In the genomic region with DNA sequence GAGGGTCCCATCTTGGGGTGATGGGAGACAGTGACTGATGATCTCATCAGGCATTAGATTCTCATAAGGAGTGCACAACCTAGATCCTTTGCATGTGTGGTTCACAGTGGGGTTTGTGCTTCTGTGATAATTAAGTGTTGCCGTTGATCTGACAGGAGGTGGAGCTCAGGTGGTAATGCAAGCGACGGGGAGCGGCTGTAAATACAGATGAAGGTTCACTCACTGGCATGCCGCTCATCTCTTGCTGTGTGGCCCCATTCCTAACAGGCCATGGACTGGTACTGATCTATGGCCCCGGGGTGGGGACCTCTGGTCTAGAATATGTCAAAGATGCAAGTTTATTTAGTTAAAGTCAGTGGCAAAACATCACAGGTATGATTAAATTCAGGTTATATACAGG, we compare ENCODE assay signal across 19 cellular contexts.
"Had no signal": no experiment of that assay in that cellular context is flagged by ENCODE, and none has a peak within 500 bp of the region (broad histone marks: within the 10 kb centered on the region; RNA-seq: fewer than 3 reads in every experiment).

No MANE protein-coding gene starts in this region.

- ATAC-seq: activated CD8-positive, alpha-beta T cell treated with anti-CD3 and anti-CD28 coated beads, Interleukin-2, amount 10 ng/mL, durations not matched to agents 7 days and 5 days; naive thymus-derived CD4-positive, alpha-beta T cell; stimulated activated effector memory CD8-positive, alpha-beta T cell treated with anti-CD3 and anti-CD28 coated beads, Interleukin-12 subunit alpha, Interleukin-12 subunit beta, amount 100 ng/mL, for 72 hours had no signal

- H3K4me3 Mint-ChIP-seq: activated B cell treated with CpG ODN at 0.5 μM for 24 hours; activated CD4-positive, alpha-beta T cell treated with anti-CD3 and anti-CD28 coated beads, Interleukin-2, amount 10 ng/mL, durations not matched to agents 24 days and 14 days; activated CD8-positive, alpha-beta T cell treated with anti-CD3 and anti-CD28 coated beads, Interleukin-2, amount 10 ng/mL, durations not matched to agents 7 days and 5 days; activated naive CD4-positive, alpha-beta T cell treated with anti-CD3 and anti-CD28 coated beads, Interleukin-2, amount 50 U/mL, for 24 hours; stimulated activated effector memory CD8-positive, alpha-beta T cell treated with anti-CD3 and anti-CD28 coated beads, Interleukin-12 subunit alpha, Interleukin-12 subunit beta, amount 100 ng/mL, for 72 hours had no signal

- H3K27me3 Mint-ChIP-seq: activated B cell treated with CpG ODN at 0.5 μM for 24 hours; activated CD4-positive, alpha-beta T cell treated with anti-CD3 and anti-CD28 coated beads, Interleukin-2, amount 10 ng/mL, durations not matched to agents 24 days and 14 days; activated naive CD4-positive, alpha-beta T cell treated with anti-CD3 and anti-CD28 coated beads, Interleukin-2, amount 50 U/mL, for 24 hours; naive thymus-derived CD4-positive, alpha-beta T cell had no signal

- H3K4me3 ChIP-seq: coronary artery, esophagus squamous epithelium, ovary, thoracic aorta had no signal

- H3K27ac Mint-ChIP-seq: activated B cell treated with CpG ODN at 0.5 μM for 24 hours; activated CD4-positive, alpha-beta T cell treated with anti-CD3 and anti-CD28 coated beads, Interleukin-2, amount 10 ng/mL, durations not matched to agents 24 days and 14 days; activated CD8-positive, alpha-beta T cell treated with anti-CD3 and anti-CD28 coated beads, Interleukin-2, amount 10 ng/mL, durations not matched to agents 7 days and 5 days; activated naive CD4-positive, alpha-beta T cell treated with anti-CD3 and anti-CD28 coated beads, Interleukin-2, amount 50 U/mL, for 24 hours; stimulated activated effector memory CD8-positive, alpha-beta T cell treated with anti-CD3 and anti-CD28 coated beads, Interleukin-12 subunit alpha, Interleukin-12 subunit beta, amount 100 ng/mL, for 72 hours had no signal

- H3K27ac ChIP-seq: coronary artery, esophagus squamous epithelium, ovary, thoracic aorta had no signal

- H3K27me3 ChIP-seq: esophagus squamous epithelium, ovary had no signal

- H3K36me3 Mint-ChIP-seq: stimulated activated effector memory CD8-positive, alpha-beta T cell treated with anti-CD3 and anti-CD28 coated beads, Interleukin-12 subunit alpha, Interleukin-12 subunit beta, amount 100 ng/mL, for 72 hours had no signal

- H3K36me3 ChIP-seq: esophagus squamous epithelium, ovary, thoracic aorta had no signal

- DNase-seq: activated B cell treated with CpG ODN at 0.5 μM for 24 hours; activated CD4-positive, alpha-beta T cell treated with anti-CD3 and anti-CD28 coated beads, Interleukin-2, amount 10 ng/mL, durations not matched to agents 24 days and 14 days; activated CD8-positive, alpha-beta memory T cell treated with anti-CD3 and anti-CD28 coated beads, Interleukin-2, amount 50 U/mL, for 4 hours; activated CD8-positive, alpha-beta T cell treated with anti-CD3 and anti-CD28 coated beads, Interleukin-2, amount 10 ng/mL, durations not matched to agents 7 days and 5 days; activated effector memory CD4-positive, alpha-beta T cell treated with anti-CD3 and anti-CD28 coated beads, Interleukin-2, amount 50 U/mL, for 16 hours; activated T-cell treated with anti-CD3 and anti-CD28 coated beads, Interleukin-2, amount 50 U/mL, for 48 hours; amniotic stem cell; central memory CD4-positive, alpha-beta T cell; esophagus squamous epithelium; mammary epithelial cell; naive thymus-derived CD4-positive, alpha-beta T cell; ovary; stimulated activated CD4-positive, alpha-beta T cell treated with anti-CD3 and anti-CD28 coated beads, Interleukin-12 subunit alpha, Interleukin-12 subunit beta, amount 100 ng/mL, for 4 hours; stimulated activated CD4-positive, alpha-beta T cell treated with anti-CD3 and anti-CD28 coated beads, Interleukin-2, amount 100 ng/mL, for 24 hours; T-helper 2 cell had no signal

- H3K9me3 Mint-ChIP-seq: activated B cell treated with CpG ODN at 0.5 μM for 24 hours; activated CD4-positive, alpha-beta T cell treated with anti-CD3 and anti-CD28 coated beads, Interleukin-2, amount 10 ng/mL, durations not matched to agents 24 days and 14 days; activated naive CD4-positive, alpha-beta T cell treated with anti-CD3 and anti-CD28 coated beads, Interleukin-2, amount 50 U/mL, for 24 hours; naive thymus-derived CD4-positive, alpha-beta T cell; stimulated activated effector memory CD8-positive, alpha-beta T cell treated with anti-CD3 and anti-CD28 coated beads, Interleukin-12 subunit alpha, Interleukin-12 subunit beta, amount 100 ng/mL, for 72 hours had no signal

- H3K9me3 ChIP-seq: esophagus squamous epithelium, ovary, thoracic aorta had no signal
